In the genomic region with DNA sequence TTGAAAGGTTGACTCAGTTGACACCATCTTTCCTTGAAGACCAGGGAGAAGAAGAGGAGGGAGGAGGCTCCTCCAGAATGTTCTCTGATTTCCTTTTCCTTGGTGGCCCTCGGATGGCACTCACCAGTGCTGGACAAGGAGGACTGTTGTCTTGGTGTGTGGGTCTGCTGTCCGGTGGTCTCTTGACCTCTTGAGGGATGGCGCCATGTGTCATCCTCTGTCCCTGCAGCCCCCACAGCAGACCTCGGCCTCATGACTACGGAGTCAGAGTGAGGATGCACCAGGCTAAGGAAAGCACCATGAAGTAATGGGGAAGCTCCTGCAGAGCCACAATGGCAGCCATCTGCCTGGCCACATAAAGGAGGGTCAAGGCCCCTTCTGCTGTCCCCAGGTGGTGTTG, we compare ENCODE assay signal across 22 cellular contexts.
"Had no signal": no experiment of that assay in that cellular context is flagged by ENCODE, and none has a peak within 500 bp of the region (broad histone marks: within the 10 kb centered on the region; RNA-seq: fewer than 3 reads in every experiment).

No MANE protein-coding gene starts in this region.

- H3K27ac ChIP-seq: colonic mucosa, coronary artery, dorsolateral prefrontal cortex, epithelial cell of prostate, esophagus squamous epithelium, foreskin keratinocyte, gastrocnemius medialis, gastroesophageal sphincter, heart left ventricle, heart right ventricle had no signal

- H3K9me3 ChIP-seq: colonic mucosa had no signal

- DNase-seq: colonic mucosa; cortex of kidney; dermis blood vessel endothelial cell; dorsolateral prefrontal cortex; effector CD4-positive, alpha-beta T cell; effector CD8-positive, alpha-beta T cell; effector memory CD4-positive, alpha-beta T cell; effector memory CD8-positive, alpha-beta T cell; endodermal cell; erythroblast; esophagus squamous epithelium; foreskin fibroblast; foreskin keratinocyte; foreskin melanocyte; gastrocnemius medialis; glutamatergic neuron; head of caudate nucleus; heart left ventricle; heart right ventricle had no signal

- ATAC-seq: effector memory CD8-positive, alpha-beta T cell; foreskin keratinocyte; gastrocnemius medialis; gastroesophageal sphincter; heart left ventricle; heart right ventricle had no signal

- H3K4me3 ChIP-seq: colonic mucosa, coronary artery, dorsolateral prefrontal cortex, esophagus squamous epithelium, gastrocnemius medialis, gastroesophageal sphincter, heart left ventricle, heart right ventricle had no signal

- H3K27me3 ChIP-seq: colonic mucosa, foreskin keratinocyte had no signal

- H3K4me1 ChIP-seq: colonic mucosa, esophagus squamous epithelium, foreskin keratinocyte, gastrocnemius medialis, gastroesophageal sphincter, heart left ventricle, heart right ventricle had no signal

- H3K36me3 ChIP-seq: colonic mucosa, esophagus squamous epithelium, gastrocnemius medialis, gastroesophageal sphincter, heart left ventricle, heart right ventricle had no signal
